18 cellular contexts compared by ENCODE assay signal in the genomic region with DNA sequence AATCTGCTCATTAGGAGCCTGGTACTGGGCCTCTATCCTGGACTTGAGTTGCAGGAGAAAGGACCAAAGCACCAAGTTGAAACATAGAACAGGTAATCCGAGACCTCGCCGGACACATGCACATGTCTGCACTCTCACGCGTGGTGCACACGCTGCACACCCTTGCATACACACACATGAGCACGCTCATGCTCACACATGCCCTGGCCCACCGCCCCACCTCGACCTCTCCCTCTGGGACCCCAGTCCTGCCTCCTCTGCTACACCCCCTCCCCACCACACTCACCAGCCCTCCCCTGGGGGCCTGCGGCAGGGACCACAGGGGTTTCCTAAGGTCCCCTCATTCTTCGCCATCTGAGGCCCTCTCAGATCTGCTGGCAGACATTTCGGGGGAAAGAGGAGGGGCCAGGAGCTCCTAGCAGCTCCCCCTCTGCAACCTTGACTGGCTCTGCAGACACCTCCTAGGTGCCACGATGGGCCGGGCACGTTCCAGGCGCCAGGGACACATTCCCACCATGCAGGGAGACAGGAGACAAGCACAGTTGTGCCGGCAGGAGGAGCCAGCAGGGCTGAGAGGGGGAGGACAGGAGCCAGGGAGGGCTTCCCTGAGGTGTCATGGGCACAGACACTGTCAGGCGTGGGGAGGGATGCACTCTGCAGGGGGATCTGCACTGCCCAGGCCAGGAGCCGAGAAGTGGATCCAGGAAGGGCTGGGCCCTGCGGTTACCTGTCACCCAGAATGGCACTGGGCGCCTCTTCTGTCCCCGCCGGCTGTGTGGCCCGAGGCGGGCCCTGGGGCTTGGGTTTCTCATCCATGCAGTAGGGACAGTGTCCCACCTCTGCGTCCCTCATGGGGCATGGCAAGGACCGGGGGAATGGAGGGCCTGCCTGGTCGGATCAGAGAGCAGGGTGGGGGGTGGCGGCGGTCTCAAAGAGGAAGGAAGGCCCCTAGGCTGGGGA. TPM values are rescaled to one million over a fixed set of nuclear protein-coding genes. Genes with fewer than 3 reads are reported as not detected.
DNase-seq lines count a peak whose midpoint lies in the region.
"Had no signal": no experiment of that assay in that cellular context is flagged by ENCODE, and none has a peak within 500 bp of the region (broad histone marks: within the 10 kb centered on the region; RNA-seq: fewer than 3 reads in every experiment).

No MANE protein-coding gene starts in this region.

- peak overlapping the region; percentile 70 for H3K23ac ChIP-seq in neuronal stem cell (ENCODE audit: low read depth, low read length, poor library complexity)

- peak overlapping the region; percentile 17 for H3K14ac ChIP-seq in neuronal stem cell (ENCODE audit: low read length)

- H3K27ac ChIP-seq in BLaER1 treated with 17β-estradiol and CSF1 and Interleukin-3, amounts not matched to agents 10 nM and 100 nM = no peak overlapping the region
- no peak overlapping the region for H3K27ac ChIP-seq in neuronal stem cell (replicated peaks; ENCODE audit: low read length)
- H3K27ac ChIP-seq: KMS-11 had no signal

- H4K8ac ChIP-seq in neuronal stem cell (ENCODE audit: low read depth, low read length) = no peak overlapping the region

- WGBS in neuronal stem cell (ENCODE audit: extremely low coverage in 2 of 2, insufficient read length in 2 of 2, insufficient replicate concordance in 1 of 2), 2 donors = no CpG with 5 or more reads among the region's 30 CpGs

- H4K91ac ChIP-seq in neuronal stem cell (ENCODE audit: low read depth, low read length, poor library complexity) = peak overlapping the region; percentile 49

- H2BK12ac ChIP-seq in neuronal stem cell (ENCODE audit: low read length) = no peak overlapping the region

- peak overlapping the region; percentile 72 for H2BK120ac ChIP-seq in neuronal stem cell (ENCODE audit: low read depth, low read length)

- H3K36me3 ChIP-seq in BLaER1 treated with 17β-estradiol and CSF1 and Interleukin-3, amounts not matched to agents 10 nM and 100 nM = peaks cover 0 to under 1% (median 0%) of the 10 kb centered on the region in 11 experiments; a peak in 2 of 22 replicates
- H3K36me3 ChIP-seq in H7 (replicated peaks; ENCODE audit: control insufficient read depth, insufficient read depth, low read length) (no peaks in the 10 kb centered on the region), neuronal stem cell (replicated peaks in 1 of 2; ENCODE audit: control insufficient read depth in 2 of 2, insufficient read depth in 2 of 2, low read length in 2 of 2) (no peaks in the 10 kb centered on the region)

- peak overlapping the region in 8 of 11 experiments; percentile 39 to 72 (median 60); a peak in 17 of 22 replicates for H3K4me2 ChIP-seq in BLaER1 treated with 17β-estradiol and CSF1 and Interleukin-3, amounts not matched to agents 10 nM and 100 nM
- no peak overlapping the region for H3K4me2 ChIP-seq in neuronal stem cell (ENCODE audit: insufficient read depth, low read length, poor library complexity, severe bottlenecking)
- H3K4me2 ChIP-seq: GM23338, KMS-11 had no signal

- H2BK5ac ChIP-seq in neuronal stem cell (ENCODE audit: low read length) = no peak overlapping the region

- H3K4me1 ChIP-seq in BLaER1 treated with 17β-estradiol and CSF1 and Interleukin-3, amounts not matched to agents 10 nM and 100 nM = peaks cover 0 to 19% (median 14%) of the 10 kb centered on the region in 10 experiments; a peak in 14 of 20 replicates
- no peaks in the 10 kb centered on the region for H3K4me1 ChIP-seq in neuronal stem cell (ENCODE audit: control insufficient read depth in 2 of 2, insufficient read depth in 1 of 2, low read depth in 1 of 2, low read length in 2 of 2)

- H2AK5ac ChIP-seq in neuronal stem cell (ENCODE audit: low read depth, low read length) = peak overlapping the region; percentile 80

- no peak overlapping the region for H2AFZ ChIP-seq in neuronal stem cell (ENCODE audit: low read length)
- H2AFZ ChIP-seq: GM23338 had no signal

- no peaks in the 10 kb centered on the region for H3K27me3 ChIP-seq in BLaER1 treated with 17β-estradiol and CSF1 and Interleukin-3, amounts not matched to agents 10 nM and 100 nM
- H3K27me3 ChIP-seq in H7 (ENCODE audit: control insufficient read depth, insufficient read depth, low read length) (no peaks in the 10 kb centered on the region), neuronal stem cell (ENCODE audit: control insufficient read depth in 3 of 3, insufficient read depth in 3 of 3, low read depth in 1 of 3, low read length in 3 of 3) (peaks cover 0 to 8% (median 0%) of the 10 kb centered on the region in 3 experiments)

- H3K4me3 ChIP-seq in BLaER1 treated with 17β-estradiol and CSF1 and Interleukin-3, amounts not matched to agents 10 nM and 100 nM = no peak overlapping the region
- H3K4me3 ChIP-seq in H7 (ENCODE audit: insufficient read depth, low read depth, low read length) = no peak overlapping the region
- peak overlapping the region in 1 of 2 donors; percentile 38 for H3K4me3 ChIP-seq in neuronal stem cell (ENCODE audit: low read length in 2 of 2)
- H3K4me3 ChIP-seq: GM23338 had no signal

- H3K4ac ChIP-seq in neuronal stem cell (ENCODE audit: low read length) = peak overlapping the region; percentile 10

- H2BK15ac ChIP-seq in neuronal stem cell (ENCODE audit: low read length) = peak overlapping the region; percentile 77

- H3K79me1 ChIP-seq in neuronal stem cell (ENCODE audit: low read depth, low read length) = no peaks in the 10 kb centered on the region

- DNase-seq in H7 (peak; percentile 42), neuronal stem cell (ENCODE audit: low spot score) (no peak), NOMO-1 treated with DMSO at 0.1 percent for 48 hours (lab: John Stamatoyannopoulos, UW; ENCODE audit: unreplicated experiment) (no peak), NCI-H2107 (lab: John Stamatoyannopoulos, UW) (no peak), GF-D8 (lab: John Stamatoyannopoulos, UW) (no peak)
- no peak for DNase-seq in stimulated activated CD4-positive, alpha-beta T cell treated with anti-CD3 and anti-CD28 coated beads, Interleukin-15, amount 100 ng/mL, for 24 hours
- DNase-seq: ACHN; AML-193; Calu3; CD8-positive, alpha-beta T cell; DMS 273 treated with DMSO at 0.1 percent for 48 hours; DMS53; DND-41; EL; HFFc6 had no signal

- H3K9ac ChIP-seq in BLaER1 treated with 17β-estradiol and CSF1 and Interleukin-3, amounts not matched to agents 10 nM and 100 nM = 0 out of 22 replicates have a peak overlapping the region, but pooled peaks of 2 of the 11 experiments have one; percentile 3 to 18
- H3K9ac ChIP-seq in neuronal stem cell (ENCODE audit: low read depth, low read length, poor library complexity) = peak overlapping the region; percentile 39
- H3K9ac ChIP-seq: KMS-11 had no signal

- H4K20me1 ChIP-seq in BLaER1 treated with 17β-estradiol and CSF1 and Interleukin-3, amounts not matched to agents 10 nM and 100 nM = no peaks in the 10 kb centered on the region

- peaks cover 34 to 84% (median 53%) of the 10 kb centered on the region in 11 experiments for H3K9me3 ChIP-seq in BLaER1 treated with 17β-estradiol and CSF1 and Interleukin-3, amounts not matched to agents 10 nM and 100 nM (replicated peaks in 1 of 11)
- H3K9me3 ChIP-seq in neuronal stem cell (replicated peaks in 1 of 2; ENCODE audit: control insufficient read depth in 2 of 2, insufficient read depth in 1 of 2, low read depth in 1 of 2, low read length in 2 of 2) = peaks cover 0 to 15% of the 10 kb centered on the region in 2 donors

- H3K18ac ChIP-seq in neuronal stem cell (ENCODE audit: low read length) = peak overlapping the region; percentile 44

RNA-seq across cellular contexts. Expression of a gene that starts 25.6 kb away (rescaled TPM):
- 67.6 and 68.6 TPM in 2 replicates for total RNA-seq in H7 (2014; rRNA removed; shearing (Covaris generic))
- polyA plus RNA-seq in neuronal stem cell (2013, experiment 1 of 2) = 74.7 TPM
- 78.8 TPM for polyA plus RNA-seq in neuronal stem cell (2013, experiment 2 of 2)

RNA-seq across cellular contexts. Expression of a gene that starts 31.0 kb away (rescaled TPM):
- total RNA-seq in H7 (2014; rRNA removed; shearing (Covaris generic)) = 5.2 and 8.0 TPM in 2 replicates
- 13.5 TPM for polyA plus RNA-seq in neuronal stem cell (2013, experiment 1 of 2)
- polyA plus RNA-seq in neuronal stem cell (2013, experiment 2 of 2) = 15.0 TPM

RNA-seq across cellular contexts. Expression of a gene that starts 46.5 kb away (rescaled TPM):
- total RNA-seq in H7 (2014; rRNA removed; shearing (Covaris generic)) = 413 and 501 TPM in 2 replicates
- polyA plus RNA-seq in neuronal stem cell (2013, experiment 1 of 2) = 299 TPM
- polyA plus RNA-seq in neuronal stem cell (2013, experiment 2 of 2) = 308 TPM

RNA-seq across cellular contexts. Expression of a gene that starts 46.9 kb away (rescaled TPM):
- total RNA-seq in H7 (2014; rRNA removed; shearing (Covaris generic)) = 15.1 and 25.1 TPM in 2 replicates
- polyA plus RNA-seq in neuronal stem cell (2013, experiment 1 of 2) = 13.7 TPM
- polyA plus RNA-seq in neuronal stem cell (2013, experiment 2 of 2) = 13.4 TPM
